In the genomic region with DNA sequence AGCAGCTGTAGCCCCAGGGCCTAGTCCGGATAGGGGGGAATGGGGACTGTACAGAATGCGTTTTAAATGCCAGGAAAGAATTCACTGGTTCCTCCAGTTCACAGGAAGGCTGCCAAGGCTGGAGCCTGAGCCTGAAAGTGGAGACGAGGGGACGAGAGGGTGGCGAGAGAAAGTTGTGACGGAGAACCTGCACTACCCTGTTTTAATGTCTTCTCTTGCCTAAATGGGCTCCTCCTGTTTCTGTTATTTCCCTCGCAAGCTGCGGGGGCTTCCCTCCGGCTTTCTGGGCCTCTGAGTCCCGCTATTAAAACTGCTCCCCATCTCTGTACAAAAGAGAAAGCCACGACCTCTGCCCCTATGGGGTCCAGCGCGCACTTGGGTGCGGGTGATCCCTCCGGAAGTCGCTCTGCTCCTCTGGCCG, we compare ENCODE assay signal across 24 cellular contexts. TPM values are rescaled to one million over a fixed set of nuclear protein-coding genes. Genes with fewer than 3 reads are reported as not detected.
DNase-seq lines count a peak whose midpoint lies in the region; TF ChIP-seq lines count a peak whose summit lies in the region.
"Had no signal": no experiment of that assay in that cellular context is flagged by ENCODE, and none has a peak within 500 bp of the region (broad histone marks: within the 10 kb centered on the region; RNA-seq: fewer than 3 reads in every experiment).

No MANE protein-coding gene starts in this region.

- POLR2A ChIA-PET in MCF 10A (lab: Yijun Ruan, JAX): interaction anchor here (0.5 to 1.5 kb wide), 3 partner anchors 14 to 55 kb away, joined by 3 read pairs; no protein-coding TSS in a partner anchor

- TF ChIP-seq POLR2A in breast epithelium (IDR thresholded peaks at IDR 0.05): no peak
- no peak for TF ChIP-seq POLR2A in vagina (IDR thresholded peaks at IDR 0.05)

- no peak for DNase-seq in breast epithelium (ENCODE audit: low spot score in 2 of 2)
- DNase-seq in MCF 10A (ENCODE audit: unreplicated experiment): no peak
- no peak for DNase-seq in endothelial cell (ENCODE audit: low spot score)
- DNase-seq in neural progenitor cell (ENCODE audit: low spot score): no peak
- peak in 1 of 2 donors; percentile 79 for DNase-seq in vagina (ENCODE audit: extremely low spot score in 2 of 2)
- DNase-seq in activated CD4-positive, CD25-positive, alpha-beta regulatory T cell (lab: John Stamatoyannopoulos, UW): no peak
- no peak for DNase-seq in NCI-H1694 (lab: John Stamatoyannopoulos, UW)
- DNase-seq in colonic mucosa: no peak
- DNase-seq: activated CD8-positive, alpha-beta T cell treated with anti-CD3 and anti-CD28 coated beads, Interleukin-2, amount 10 ng/mL, durations not matched to agents 7 days and 5 days; AML-193; DMS79; hippocampal formation; MG63; NCI-H1417 treated with DMSO at 0.1 percent for 48 hours; NCI-H2107; NK-92 treated with Interleukin-12 subunit alpha and Interleukin-12 subunit beta, amount 100 ng/mL, for 24 hours; stimulated activated CD4-positive, alpha-beta T cell treated with anti-CD3 and anti-CD28 coated beads, Interleukin-1b, Interleukin-23, amount 100 ng/mL, for 48 hours had no signal

- intact Hi-C loops in breast epithelium (cut with DNase I; ENCODE audit: low total_unique reads) (no loop called here), MCF 10A (cut with micrococcal nuclease) (no loop called here), vagina (cut with DNase I) (no loop called here), colonic mucosa (cut with DNase I) (no loop called here)

- peaks cover 10 to 30% of the 10 kb centered on the region in 2 donors for H3K27me3 ChIP-seq in breast epithelium
- peaks cover 57% of the 10 kb centered on the region for H3K27me3 ChIP-seq in neural progenitor cell
- H3K27me3 ChIP-seq in vagina: peaks cover 13% of the 10 kb centered on the region
- H3K27me3 ChIP-seq in colonic mucosa: peaks cover 35% of the 10 kb centered on the region
- H3K27me3 ChIP-seq: MG63 had no signal

- no peak overlapping the region for H3K4me3 Mint-ChIP-seq in MCF 10A (ENCODE audit: unreplicated experiment)
- no peak overlapping the region for H3K4me3 Mint-ChIP-seq in endothelial cell (ENCODE audit: unreplicated experiment)
- peak overlapping the region; percentile 26 for H3K4me3 Mint-ChIP-seq in neural progenitor cell
- H3K4me3 Mint-ChIP-seq: activated CD8-positive, alpha-beta T cell treated with anti-CD3 and anti-CD28 coated beads, Interleukin-2, amount 10 ng/mL, durations not matched to agents 7 days and 5 days had no signal

- no peaks in the 10 kb centered on the region for H3K9me3 ChIP-seq in breast epithelium
- H3K9me3 ChIP-seq in neural progenitor cell (ENCODE audit: low read depth): no peaks in the 10 kb centered on the region
- no peaks in the 10 kb centered on the region for H3K9me3 ChIP-seq in vagina
- H3K9me3 ChIP-seq in colonic mucosa: no peaks in the 10 kb centered on the region
- H3K9me3 ChIP-seq: esophagus muscularis mucosa, MG63, SJSA1 had no signal

- no peak overlapping the region for H3K4me2 ChIP-seq in neural progenitor cell

- H3K9me3 Mint-ChIP-seq in MCF 10A (ENCODE audit: unreplicated experiment): no peaks in the 10 kb centered on the region
- H3K9me3 Mint-ChIP-seq in endothelial cell (ENCODE audit: unreplicated experiment): no peaks in the 10 kb centered on the region
- H3K9me3 Mint-ChIP-seq in neural progenitor cell: peaks cover 6% of the 10 kb centered on the region

- no peaks in the 10 kb centered on the region for H3K36me3 ChIP-seq in breast epithelium
- no peaks in the 10 kb centered on the region for H3K36me3 ChIP-seq in neural progenitor cell
- no peaks in the 10 kb centered on the region for H3K36me3 ChIP-seq in vagina
- no peaks in the 10 kb centered on the region for H3K36me3 ChIP-seq in colonic mucosa
- H3K36me3 ChIP-seq: esophagus muscularis mucosa had no signal

- H3K4me3 ChIP-seq in breast epithelium (peak overlapping the region in 2 of 3 donors; percentile 46 to 52), neural progenitor cell (no peak overlapping the region), vagina (peak overlapping the region in 1 of 2 donors; percentile 24), colonic mucosa (no peak overlapping the region)
- H3K4me3 ChIP-seq: K562, lung, MG63, SJSA1 had no signal

- TF ChIP-seq CTCF in breast epithelium (IDR thresholded peaks at IDR 0.05) (no peak), MCF 10A (IDR thresholded peaks at IDR 0.05; ENCODE audit: unreplicated experiment) (no peak), endothelial cell (IDR thresholded peaks at IDR 0.05; ENCODE audit: unreplicated experiment) (no peak), neural progenitor cell (IDR thresholded peaks at IDR 0.05) (no peak), vagina (IDR thresholded peaks at IDR 0.05) (no peak), colonic mucosa (IDR thresholded peaks at IDR 0.05) (no peak)

- H3K36me3 Mint-ChIP-seq in MCF 10A (ENCODE audit: insufficient read depth, unreplicated experiment) (no peaks in the 10 kb centered on the region), endothelial cell (ENCODE audit: low read depth, unreplicated experiment) (peaks cover 12% of the 10 kb centered on the region), neural progenitor cell (peaks cover 14% of the 10 kb centered on the region)

- peaks cover 12% of the 10 kb centered on the region for H4K20me1 ChIP-seq in neural progenitor cell (ENCODE audit: low read depth)

- H3K27ac Mint-ChIP-seq in MCF 10A (ENCODE audit: low read depth, unreplicated experiment) (no peak overlapping the region), endothelial cell (ENCODE audit: unreplicated experiment) (peak overlapping the region; percentile 70), neural progenitor cell (no peak overlapping the region)
- H3K27ac Mint-ChIP-seq: activated CD8-positive, alpha-beta T cell treated with anti-CD3 and anti-CD28 coated beads, Interleukin-2, amount 10 ng/mL, durations not matched to agents 7 days and 5 days had no signal

- H2AFZ ChIP-seq in neural progenitor cell (replicated peaks): no peak overlapping the region

- H3K27me3 Mint-ChIP-seq in MCF 10A (ENCODE audit: insufficient read depth, unreplicated experiment) (peaks cover 7% of the 10 kb centered on the region), endothelial cell (ENCODE audit: unreplicated experiment) (peaks cover 38% of the 10 kb centered on the region), neural progenitor cell (ENCODE audit: insufficient read depth, low read depth) (peaks cover 41% of the 10 kb centered on the region)

- peaks cover 36% of the 10 kb centered on the region for H3F3A ChIP-seq in neural progenitor cell (ENCODE audit: low read depth)

- H3K4me1 ChIP-seq in breast epithelium: no peaks in the 10 kb centered on the region
- peaks cover 3% of the 10 kb centered on the region for H3K4me1 ChIP-seq in neural progenitor cell
- peaks cover 41% of the 10 kb centered on the region for H3K4me1 ChIP-seq in vagina
- peaks cover 6% of the 10 kb centered on the region for H3K4me1 ChIP-seq in colonic mucosa

- H3K27ac ChIP-seq in breast epithelium (no peak overlapping the region), neural progenitor cell (no peak overlapping the region), vagina (peak overlapping the region; percentile 13), colonic mucosa (no peak overlapping the region)
- H3K27ac ChIP-seq: esophagus muscularis mucosa, SJSA1, skin epidermis had no signal

- CTCF ChIA-PET in MCF 10A (lab: Yijun Ruan, JAX): interaction anchor here (0.6 to 2.9 kb wide), 16 partner anchors 10 to 316 kb away, joined by 3 to 19 read pairs (median 4); a partner anchor contains a TSS

- no peaks in the 10 kb centered on the region for H3K79me2 ChIP-seq in neural progenitor cell (ENCODE audit: low read depth)

- H3K9ac ChIP-seq in neural progenitor cell: no peak overlapping the region
- no peak overlapping the region for H3K9ac ChIP-seq in colonic mucosa (ENCODE audit: low read depth in 2 of 2, low read length in 2 of 2)

- no TSS peak for BruUV-seq in MCF 10A (replicated peaks; lab: Mats Ljungman, UMichigan)

- H3K4me1 Mint-ChIP-seq in MCF 10A (ENCODE audit: insufficient read depth, unreplicated experiment) (no peaks in the 10 kb centered on the region), endothelial cell (ENCODE audit: unreplicated experiment) (peaks cover 2% of the 10 kb centered on the region), neural progenitor cell (peaks cover 8% of the 10 kb centered on the region)

RNA-seq across cellular contexts. Expression of a gene that starts 4.5 kb away (rescaled TPM):
- total RNA-seq in breast epithelium (under 1 TPM in 2 of 3 donors, not detected in 1; 0.33 to 0.44 TPM), MCF 10A (2022) (0.20 TPM in 1 of 2 replicates, not detected in the other), endothelial cell (ENCODE audit: unreplicated experiment) (not detected), neural progenitor cell (ENCODE audit: low replicate concordance) (0.84 and 2.8 TPM in 2 replicates), vagina (2.0 TPM), colonic mucosa (not detected)
- total RNA-seq: activated CD8-positive, alpha-beta T cell treated with anti-CD3 and anti-CD28 coated beads, Interleukin-2, amount 10 ng/mL, durations not matched to agents 7 days and 5 days; esophagus muscularis mucosa; lung; T-helper 1 cell treated with Interleukin-12 subunit alpha and Interleukin-12 subunit beta and Interleukin-4 antibody, amounts not matched to agents 30 ng/mL and 1 ng/mL, for 36 hours; urinary bladder had no signal

RNA-seq across cellular contexts. Expression of a gene that starts 9.4 kb away (rescaled TPM):
- total RNA-seq in breast epithelium: 1 to 10 TPM in 1 of 3 donors, under 1 TPM in 2; 0.29 to 1.8 (median 0.66) TPM
- 30.8 and 41.9 TPM in 2 replicates for total RNA-seq in MCF 10A (2022)
- 12.4 TPM for total RNA-seq in endothelial cell (ENCODE audit: unreplicated experiment)
- total RNA-seq in neural progenitor cell (ENCODE audit: low replicate concordance): 40.0 and 66.4 TPM in 2 replicates
- 4.9 TPM for total RNA-seq in vagina
- total RNA-seq in colonic mucosa: 10 to 100 TPM; 11.8 to 51.8 TPM

RNA-seq across cellular contexts. Expression of a gene that starts 14.2 kb away (rescaled TPM):
- 1 to 10 TPM in 2 of 3 donors, not detected in 1; 3.6 to 5.0 TPM for total RNA-seq in breast epithelium
- total RNA-seq in MCF 10A (2022): 0.25 and 0.33 TPM in 2 replicates
- total RNA-seq in endothelial cell (ENCODE audit: unreplicated experiment): 1.8 TPM
- total RNA-seq in neural progenitor cell (ENCODE audit: low replicate concordance): 0.34 and 0.39 TPM in 2 replicates
- 3.7 TPM for total RNA-seq in vagina
- 10 to 100 TPM; 29.0 to 34.2 TPM for total RNA-seq in colonic mucosa
- total RNA-seq: T-helper 1 cell treated with Interleukin-12 subunit alpha and Interleukin-12 subunit beta and Interleukin-4 antibody, amounts not matched to agents 30 ng/mL and 1 ng/mL, for 36 hours had no signal

RNA-seq across cellular contexts. Expression of a gene that starts 34.8 kb away (rescaled TPM):
- total RNA-seq in breast epithelium (10 to 100 TPM; 13.8 to 24.0 (median 22.0) TPM), MCF 10A (2022) (21.0 and 26.0 TPM in 2 replicates), endothelial cell (ENCODE audit: unreplicated experiment) (37.3 TPM), neural progenitor cell (ENCODE audit: low replicate concordance) (45.2 and 49.5 TPM in 2 replicates), vagina (28.0 TPM), colonic mucosa (10 to 100 TPM; 17.2 to 21.9 TPM)

RNA-seq across cellular contexts. Expression of a gene that starts 37.5 kb away (rescaled TPM):
- total RNA-seq in breast epithelium: 1 to 10 TPM in 1 of 3 donors, under 1 TPM in 1, not detected in 1; 0.96 to 2.0 TPM
- 1.4 and 2.7 TPM in 2 replicates for total RNA-seq in MCF 10A (2022)
- total RNA-seq in endothelial cell (ENCODE audit: unreplicated experiment): not detected
- 0.74 TPM in 1 of 2 replicates, not detected in the other for total RNA-seq in neural progenitor cell (ENCODE audit: low replicate concordance)
- 17.2 TPM for total RNA-seq in vagina
- total RNA-seq in colonic mucosa: 10 to 100 TPM in 1 of 2 donors, 1 to 10 TPM in 1; 3.9 to 21.9 TPM
- total RNA-seq: activated CD8-positive, alpha-beta T cell treated with anti-CD3 and anti-CD28 coated beads, Interleukin-2, amount 10 ng/mL, durations not matched to agents 7 days and 5 days; SJSA1; T-helper 1 cell treated with Interleukin-12 subunit alpha and Interleukin-12 subunit beta and Interleukin-4 antibody, amounts not matched to agents 30 ng/mL and 1 ng/mL, for 36 hours had no signal

Comparison
In these comparisons a context has a peak if more than half of its experiments do, and no peak if none do; other contexts are left out.
1. H3K4me3 ChIP-seq: peak in breast epithelium (2 of 3); none in neural progenitor cell (single experiment) and colonic mucosa (single experiment).